In genomic region chrX:107826286-107827136, GRCh38 we compare ENCODE assay signal across 8 cellular contexts. TPM values are rescaled to one million over a fixed set of nuclear protein-coding genes. Genes with fewer than 3 reads are reported as not detected.
DNase-seq lines count a peak whose midpoint lies in the region; ATAC-seq and TF ChIP-seq lines count a peak whose summit lies in the region.

No MANE protein-coding gene starts in this region.

- H3K36me3 ChIP-seq in gastroesophageal sphincter = no peaks in the 10 kb centered on the region
- no peaks in the 10 kb centered on the region for H3K36me3 ChIP-seq in urinary bladder (ENCODE audit: insufficient read depth)

- H3K27ac ChIP-seq in gastroesophageal sphincter = peak overlapping the region; percentile 92 to 94 (median 92)
- H3K27ac ChIP-seq in urinary bladder (ENCODE audit: low read depth) = peak overlapping the region; percentile 93

- peak; percentile 39 for ATAC-seq in HG02763 (IDR thresholded peaks at IDR 0.05; ENCODE audit: unreplicated experiment)
- ATAC-seq in gastroesophageal sphincter = peak; percentile 58
- ATAC-seq in HG03565 (IDR thresholded peaks at IDR 0.05; ENCODE audit: unreplicated experiment) = no peak

- TF ChIP-seq CTCF in GM12875 (IDR thresholded peaks at IDR 0.05; ENCODE audit: borderline replicate concordance, insufficient read depth, low read depth, low read length) = no peak
- TF ChIP-seq CTCF in gastroesophageal sphincter (IDR thresholded peaks at IDR 0.05) = peak in 1 of 4 experiments; percentile 10

- H3K4me1 ChIP-seq in gastroesophageal sphincter (peaks cover 0 to 32% (median 0%) of the 10 kb centered on the region in 3 donors), urinary bladder (ENCODE audit: insufficient read depth) (no peaks in the 10 kb centered on the region)

- H3K4me3 ChIP-seq in GM12875 (ENCODE audit: low read depth, low read length) (peak overlapping the region; percentile 3), gastroesophageal sphincter (peak overlapping the region; percentile 62 to 64), urinary bladder (ENCODE audit: low read depth, low read length) (peak overlapping the region; percentile 73)

- H3K9me3 ChIP-seq in gastroesophageal sphincter = no peaks in the 10 kb centered on the region

- WGBS in gastroesophageal sphincter (ENCODE audit: low coverage in 1 of 2), 2 donors = 0 to 57% methylated on average over 4 to 7 of the region's 92 CpGs
- under 1% methylated on average over 90 of the region's 92 CpGs for WGBS in urinary bladder

- peak; percentile 60 for DNase-seq in NCI-H82 (lab: John Stamatoyannopoulos, UW)
- DNase-seq in activated gamma-delta T cell treated with anti-CD3 and anti-CD28 coated beads, Interleukin-2, amount 50 U/mL, for 16 hours (ENCODE audit: low read depth) = peak; percentile 8
- DNase-seq in nucleus accumbens (lab: John Stamatoyannopoulos, UW) = peak in 37 of 56 donors; percentile 2 to 56 (median 20)

- TF ChIP-seq POLR2A in gastroesophageal sphincter (IDR thresholded peaks at IDR 0.05) = peak in 1 of 2 donors; percentile 9

- TF ChIP-seq EP300 in gastroesophageal sphincter (IDR thresholded peaks at IDR 0.05) = no peak

- H3K27me3 ChIP-seq in gastroesophageal sphincter = no peaks in the 10 kb centered on the region

RNA-seq across cellular contexts. Expression of gene MID2, which starts 0.8 kb away (rescaled TPM):
- total RNA-seq in gastroesophageal sphincter = 10 to 100 TPM; 32.2 to 66.6 (median 57.0) TPM
- 24.6 TPM for total RNA-seq in urinary bladder
- 14.1 TPM for polyA plus RNA-seq in urinary bladder

RNA-seq across cellular contexts. Expression of gene NCBP2L, which starts 49.0 kb away (rescaled TPM):
- total RNA-seq in gastroesophageal sphincter = under 1 TPM in 1 of 4 donors, not detected in 3; 0.31 TPM
- total RNA-seq in urinary bladder = not detected
- not detected for polyA plus RNA-seq in urinary bladder

RNA-seq across cellular contexts. Expression of gene TSC22D3, which starts 50.9 kb away (rescaled TPM):
- total RNA-seq in gastroesophageal sphincter (100 to 1,000 TPM; 561 to 849 (median 691) TPM), urinary bladder (63.2 TPM)
- 843 TPM for polyA plus RNA-seq in urinary bladder

Comparison
In these comparisons a context has a peak if more than half of its experiments do, and no peak if none do; other contexts are left out.
1. H3K4me3 ChIP-seq: peak in every context shown above with its lines; median percentile 73 in urinary bladder; 63 in gastroesophageal sphincter; 3 in GM12875.
2. DNase-seq: peak in every context shown above with its lines; median percentile 60 in NCI-H82; 20 in nucleus accumbens; 8 in activated gamma-delta T cell treated with anti-CD3 and anti-CD28 coated beads, Interleukin-2, amount 50 U/mL, for 16 hours.